ENCODE assay signal across 1 cellular context in genomic region chr6:148240463-148240845, GRCh38.
A peak's percentile ranks its signal among the peaks of the same experiment; 100 is the strongest.
TF ChIP-seq lines count a peak whose summit lies in the region.

No MANE protein-coding gene starts in this region.

TF ChIP-seq in IMR-90, 13 proteins besides CTCF, POLR2A, EP300 and RAD21:
- TF ChIP-seq SMC3 (IDR thresholded peaks at IDR 0.05; ENCODE audit: low read depth, low read length) = no peak
- no peak for TF ChIP-seq BHLHE40 (IDR thresholded peaks at IDR 0.05; ENCODE audit: low read depth, low read length)
- no peak for TF ChIP-seq RFX5 (IDR thresholded peaks at IDR 0.05; ENCODE audit: low read depth, low read length)
- TF ChIP-seq NFE2L2 (IDR thresholded peaks at IDR 0.05; ENCODE audit: low read depth, low read length) = no peak
- peak; percentile 22; the same call in 1 of the 2 replicates for TF ChIP-seq FOS (IDR thresholded peaks at IDR 0.05; ENCODE audit: low read depth, low read length)
- TF ChIP-seq MXI1 (IDR thresholded peaks at IDR 0.05; ENCODE audit: borderline replicate concordance, low read depth, low read length) = no peak
